ENCODE assay signal across 8 cellular contexts in genomic region chr10:133308431-133309110, GRCh38. TPM values are rescaled to one million over a fixed set of nuclear protein-coding genes. Genes with fewer than 3 reads are reported as not detected.
A peak's percentile ranks its signal among the peaks of the same experiment; 100 is the strongest.
DNase-seq lines count a peak whose midpoint lies in the region; ATAC-seq, FAIRE-seq and TF ChIP-seq lines count a peak whose summit lies in the region.

TUBGCP2 (minus strand) TSS chr10:133308872; CDS start chr10:133302941, 5,931 bp downstream.
ZNF511 (plus strand) TSS chr10:133308914; CDS start chr10:133308944, 30 bp downstream.

- no peak for FAIRE-seq in frontal cortex (lab: Jason Lieb, UNC)

- peak within 1 kb of the TSS; percentile 73 for H3K27ac ChIP-seq in DOHH2 (ENCODE audit: low read depth, low read length)
- peak within 1 kb of the TSS; percentile 96 for H3K27ac ChIP-seq in HUES64 (ENCODE audit: low read depth, low read length)
- H3K27ac ChIP-seq in neutrophil = peak within 1 kb of the TSS; percentile 99
- peak within 1 kb of the TSS; percentile 97 for H3K27ac ChIP-seq in substantia nigra (ENCODE audit: low read depth, low read length, poor library complexity, severe bottlenecking)

- TF ChIP-seq CTCF in DOHH2 (IDR thresholded peaks at IDR 0.05; ENCODE audit: low read depth, low read length, poor library complexity, severe bottlenecking) (no peak), neutrophil (IDR thresholded peaks at IDR 0.05) (peak; percentile 52)

- H3K9me2 ChIP-seq in DOHH2 (replicated peaks; ENCODE audit: control insufficient read depth, low read length) = no peaks in the 10 kb centered on the region

- H3K36me3 ChIP-seq in DOHH2 (ENCODE audit: control insufficient read depth, low read length) (peaks cover 39% of the 10 kb centered on the region), HUES64 (ENCODE audit: insufficient read depth, low read length) (peaks cover 30% of the 10 kb centered on the region), neutrophil (peaks cover 13% of the 10 kb centered on the region)

- ATAC-seq in GM21447 (IDR thresholded peaks at IDR 0.05; ENCODE audit: unreplicated experiment) = peak; percentile 71

- H3K9me3 ChIP-seq in DOHH2 (ENCODE audit: control insufficient read depth, insufficient read depth, low read length) = no peaks in the 10 kb centered on the region
- no peaks in the 10 kb centered on the region for H3K9me3 ChIP-seq in HUES64 (ENCODE audit: insufficient read depth, low read depth, low read length)
- no peaks in the 10 kb centered on the region for H3K9me3 ChIP-seq in neutrophil

- peak; percentile 68 for DNase-seq in SK-MEL-5 (ENCODE audit: low read depth, low spot score)
- DNase-seq in activated naive CD4-positive, alpha-beta T cell (lab: John Stamatoyannopoulos, UW) = peak; percentile 80 to 89 (median 86)
- peak; percentile 93 to 97 for DNase-seq in frontal cortex (ENCODE audit: low spot score in 2 of 2)
- peak in 46 of 49 donors; percentile 51 to 95 (median 83) for DNase-seq in substantia nigra (lab: John Stamatoyannopoulos, UW)

- WGBS in HUES64 = under 1% methylated on average over 90 of the region's 90 CpGs

- in situ Hi-C loops in SK-MEL-5 (cut with HindIII; ENCODE audit: low pct_unique_long_range_greater_than_20kb, low sequenced_read_pairs) = no loop called here

- H3F3A ChIP-seq in DOHH2 (ENCODE audit: control insufficient read depth, insufficient read depth) = no peaks in the 10 kb centered on the region

- peaks cover 54% of the 10 kb centered on the region for H3K79me2 ChIP-seq in DOHH2 (ENCODE audit: control insufficient read depth, low read length)

- H3K27me3 ChIP-seq in DOHH2 (ENCODE audit: control insufficient read depth, low read length) = no peaks in the 10 kb centered on the region
- no peaks in the 10 kb centered on the region for H3K27me3 ChIP-seq in HUES64 (ENCODE audit: insufficient read depth, low read length)
- no peaks in the 10 kb centered on the region for H3K27me3 ChIP-seq in neutrophil

- peaks cover 15% of the 10 kb centered on the region for H3K4me1 ChIP-seq in DOHH2 (ENCODE audit: control insufficient read depth, low read length)
- no peaks in the 10 kb centered on the region for H3K4me1 ChIP-seq in HUES64 (ENCODE audit: insufficient read depth, low read length)
- H3K4me1 ChIP-seq in neutrophil (ENCODE audit: control insufficient read depth in 1 of 2, insufficient read depth in 1 of 2, low read depth in 1 of 2, low read length in 1 of 2) = peaks cover 13 to 29% of the 10 kb centered on the region in 2 experiments

- H3K4me3 ChIP-seq in DOHH2 (ENCODE audit: low read length) (peak within 1 kb of the TSS; percentile 79), HUES64 (ENCODE audit: low read length) (peak within 1 kb of the TSS; percentile 92), neutrophil (ENCODE audit: low read depth in 1 of 2, low read length in 1 of 2) (peak within 1 kb of the TSS; percentile 89 to 92)

- H3K9ac ChIP-seq in HUES64 (ENCODE audit: low read depth, low read length) = peak within 1 kb of the TSS; percentile 93

- peaks cover 25% of the 10 kb centered on the region for H4K20me1 ChIP-seq in DOHH2 (ENCODE audit: control insufficient read depth, insufficient read depth, low read depth, low read length)

- peak within 1 kb of the TSS; percentile 83 for H3K4me2 ChIP-seq in DOHH2 (ENCODE audit: low read length)

RNA-seq across cellular contexts. Expression of gene TUBGCP2, which starts in this region (rescaled TPM):
- 40.0 TPM for polyA plus RNA-seq in HUES64 (2013, experiment 1 of 2)
- polyA plus RNA-seq in HUES64 (2013, experiment 2 of 2) = 39.0 TPM
- total RNA-seq in SK-MEL-5 (2014; rRNA removed; shearing (Covaris generic)) = 28.7 and 33.1 TPM in 2 replicates
- 32.5 and 36.9 TPM in 2 replicates for polyA plus RNA-seq in SK-MEL-5 (2015; cell fraction: cytosol; rRNA removed)
- polyA plus RNA-seq in SK-MEL-5 (2015; cell fraction: nucleus; rRNA removed) = 70.2 and 71.8 TPM in 2 replicates
- total RNA-seq in frontal cortex = 44.8 TPM

RNA-seq across cellular contexts. Expression of gene ZNF511, which starts in this region (rescaled TPM):
- 45.1 TPM for polyA plus RNA-seq in HUES64 (2013, experiment 1 of 2)
- 35.7 TPM for polyA plus RNA-seq in HUES64 (2013, experiment 2 of 2)
- total RNA-seq in SK-MEL-5 (2014; rRNA removed; shearing (Covaris generic)) = 15.2 and 28.1 TPM in 2 replicates
- polyA plus RNA-seq in SK-MEL-5 (2015; cell fraction: cytosol; rRNA removed) = 21.8 and 33.5 TPM in 2 replicates
- polyA plus RNA-seq in SK-MEL-5 (2015; cell fraction: nucleus; rRNA removed) = 30.1 and 36.0 TPM in 2 replicates
- total RNA-seq in frontal cortex = 7.3 TPM

Comparison
In these comparisons a context has a peak if more than half of its experiments do, and no peak if none do; other contexts are left out.
1. Peak in every context shown above with its lines: DNase-seq, ATAC-seq, H3K4me3 ChIP-seq and H3K27ac ChIP-seq.